In genomic region chr17:66573078-66573477, GRCh38 we compare ENCODE assay signal across 1 cellular context.
TF ChIP-seq lines count a peak whose summit lies in the region.

No MANE protein-coding gene starts in this region.

TF ChIP-seq in GM12878, 131 proteins besides CTCF, POLR2A, EP300 and RAD21:
- TF ChIP-seq NFYA (IDR thresholded peaks at IDR 0.05; ENCODE audit: borderline replicate concordance, low read depth, low read length) (no peak), POLR2AphosphoS2 (IDR thresholded peaks at IDR 0.05; ENCODE audit: low read depth, low read length) (no peak), RBBP5 (conservative IDR thresholded peaks at IDR 0.05) (no peak), RELB (IDR thresholded peaks at IDR 0.05; ENCODE audit: low read depth) (0 out of 2 replicates have a peak, but pooled peaks have one; percentile 27), MTA2 (IDR thresholded peaks at IDR 0.05; ENCODE audit: low read depth) (peak; percentile 55), IKZF2 (IDR thresholded peaks at IDR 0.05) (peak in 1 of 2 experiments; percentile 60; a peak in 3 of 4 replicates)
TF ChIP-seq in GM12878: peak in this region for 3.
